In the genomic region with DNA sequence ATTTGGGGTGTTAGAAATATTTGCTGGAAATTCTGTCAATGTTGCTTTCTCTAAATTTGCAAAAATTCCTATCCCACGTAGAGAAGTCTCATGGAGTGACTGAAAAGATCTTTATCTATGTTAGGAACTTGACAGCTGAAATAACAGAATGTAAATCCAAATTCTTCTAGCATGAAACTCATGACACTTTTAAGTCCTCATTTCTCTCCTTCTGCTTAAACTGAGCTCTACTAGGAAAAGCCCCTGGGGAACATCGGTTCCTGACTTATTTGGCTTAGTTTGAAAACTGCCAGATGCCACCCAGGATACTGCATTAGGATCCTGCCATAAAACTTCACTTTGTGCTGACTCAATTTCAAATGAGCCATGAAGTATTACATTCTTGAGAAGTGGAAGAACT, we compare ENCODE assay signal across 17 cellular contexts.
DNase-seq lines count a peak whose midpoint lies in the region; ATAC-seq and TF ChIP-seq lines count a peak whose summit lies in the region.
"Had no signal": no experiment of that assay in that cellular context is flagged by ENCODE, and none has a peak within 500 bp of the region (broad histone marks: within the 10 kb centered on the region; RNA-seq: fewer than 3 reads in every experiment).

No MANE protein-coding gene starts in this region.

- H3K79me2 ChIP-seq in OCI-LY7 (ENCODE audit: insufficient read depth, low read depth, low read length) (no peaks in the 10 kb centered on the region), smooth muscle cell (ENCODE audit: low read depth) (no peaks in the 10 kb centered on the region)

- H3K4me2 ChIP-seq in OCI-LY7 (ENCODE audit: low read length): no peak overlapping the region
- peak overlapping the region; percentile 58 for H3K4me2 ChIP-seq in smooth muscle cell

- H3K9me3 ChIP-seq in OCI-LY7 (ENCODE audit: low read length) (peaks cover 14% of the 10 kb centered on the region; the same call in 1 of the 2 replicates), smooth muscle cell (replicated peaks; ENCODE audit: low read depth) (no peaks in the 10 kb centered on the region)
- H3K9me3 ChIP-seq: neutrophil, right lobe of liver, tibial artery had no signal

- CTCF ChIA-PET in OCI-LY7 (lab: Charles Lee; ENCODE audit: unreplicated experiment): no interaction called here
- CTCF ChIA-PET in Calu3 (lab: Charles Lee): no interaction called here

- H3K9ac ChIP-seq in smooth muscle cell (ENCODE audit: low read depth): no peak overlapping the region

- no peak for ATAC-seq in HG03280 (IDR thresholded peaks at IDR 0.05; ENCODE audit: unreplicated experiment)
- ATAC-seq: right lobe of liver had no signal

- no peaks in the 10 kb centered on the region for H3K4me1 ChIP-seq in OCI-LY7 (ENCODE audit: insufficient read depth, low read length, poor library complexity, severe bottlenecking)
- no peaks in the 10 kb centered on the region for H3K4me1 ChIP-seq in smooth muscle cell (ENCODE audit: low read depth)
- H3K4me1 ChIP-seq: right lobe of liver, tibial artery had no signal

- DNase-seq in EL: peak; percentile 42
- DNase-seq in OCI-LY7 (ENCODE audit: low spot score): no peak
- DNase-seq in islet precursor cell: peak; percentile 78
- no peak for DNase-seq in smooth muscle cell (lab: John Stamatoyannopoulos, UW; ENCODE audit: unreplicated experiment)
- no peak for DNase-seq in glutamatergic neuron
- DNase-seq in Calu3: no peak
- DNase-seq in GM10266 (ENCODE audit: extremely low spot score): no peak
- DNase-seq: amniotic stem cell; head of caudate nucleus; midbrain; NCI-H1105 treated with DMSO at 0.1 percent for 48 hours; NK-92 treated with Interleukin-12 subunit alpha and Interleukin-12 subunit beta, amount 100 ng/mL, for 24 hours; right lobe of liver; RPMI8226; tibial artery had no signal

- H3K36me3 Mint-ChIP-seq in glutamatergic neuron (ENCODE audit: unreplicated experiment): peaks cover 12% of the 10 kb centered on the region
- H3K36me3 Mint-ChIP-seq in Calu3 (ENCODE audit: insufficient read depth, unreplicated experiment): no peaks in the 10 kb centered on the region

- TF ChIP-seq CTCF in OCI-LY7 (conservative IDR thresholded peaks at IDR 0.05; ENCODE audit: low read length) (no peak), smooth muscle cell (IDR thresholded peaks at IDR 0.05; ENCODE audit: borderline replicate concordance, insufficient read depth, poor library complexity, severe bottlenecking) (no peak), glutamatergic neuron (IDR thresholded peaks at IDR 0.05; ENCODE audit: partially characterized antibody, unreplicated experiment) (no peak), Calu3 (IDR thresholded peaks at IDR 0.05; ENCODE audit: unreplicated experiment) (no peak), GM10266 (IDR thresholded peaks at IDR 0.05; ENCODE audit: control insufficient read depth, insufficient read depth, low read depth, missing control alignments) (no peak)

- H3K27ac ChIP-seq in OCI-LY7 (ENCODE audit: low read depth, low read length, poor library complexity, severe bottlenecking) (no peak overlapping the region), smooth muscle cell (ENCODE audit: low read depth) (peak overlapping the region; percentile 28)
- H3K27ac ChIP-seq: neutrophil, right lobe of liver, tibial artery had no signal

- no peaks in the 10 kb centered on the region for H3K27me3 ChIP-seq in smooth muscle cell (ENCODE audit: low read depth)
- H3K27me3 ChIP-seq: neutrophil, right lobe of liver, tibial artery had no signal

- intact Hi-C loops in OCI-LY7 (cut with micrococcal nuclease; ENCODE audit: unreplicated experiment): no loop called here
- intact Hi-C loops in Calu3 (cut with micrococcal nuclease; ENCODE audit: unreplicated experiment): no loop called here

- H3K4me3 ChIP-seq in OCI-LY7 (ENCODE audit: low read depth, low read length, poor library complexity, severe bottlenecking): no peak overlapping the region
- H3K4me3 ChIP-seq in smooth muscle cell: no peak overlapping the region
- H3K4me3 ChIP-seq: right lobe of liver, tibial artery had no signal

- H3K27me3 Mint-ChIP-seq in glutamatergic neuron (ENCODE audit: unreplicated experiment) (no peaks in the 10 kb centered on the region), Calu3 (ENCODE audit: unreplicated experiment) (no peaks in the 10 kb centered on the region)

- BruUV-seq in OCI-LY7 (replicated peaks; lab: Mats Ljungman, UMichigan) (no TSS peak), Calu3 (replicated peaks; lab: Mats Ljungman, UMichigan) (no TSS peak)

- H3K9me3 Mint-ChIP-seq in glutamatergic neuron (ENCODE audit: unreplicated experiment): peaks cover 2% of the 10 kb centered on the region
- H3K9me3 Mint-ChIP-seq in Calu3 (ENCODE audit: low read depth, unreplicated experiment): peaks cover 5% of the 10 kb centered on the region

- H2AFZ ChIP-seq in OCI-LY7 (ENCODE audit: low read length): peak overlapping the region; percentile 55; the same call in 1 of the 2 replicates
- no peak overlapping the region for H2AFZ ChIP-seq in smooth muscle cell (ENCODE audit: low read depth)

- no peaks in the 10 kb centered on the region for H3K9me2 ChIP-seq in OCI-LY7 (ENCODE audit: insufficient read depth, low read length)

- H3K4me3 Mint-ChIP-seq in glutamatergic neuron (ENCODE audit: unreplicated experiment) (no peak overlapping the region), Calu3 (ENCODE audit: low read depth, unreplicated experiment) (no peak overlapping the region)

- H3K4me1 Mint-ChIP-seq in glutamatergic neuron (ENCODE audit: low read depth, unreplicated experiment): peaks cover 13% of the 10 kb centered on the region
- no peaks in the 10 kb centered on the region for H3K4me1 Mint-ChIP-seq in Calu3 (ENCODE audit: low read depth, unreplicated experiment)

- WGBS in smooth muscle cell (ENCODE audit: low lambda C conversion rate): 0% methylated on average over 2 of the region's 2 CpGs

- H3K27ac Mint-ChIP-seq in glutamatergic neuron (ENCODE audit: unreplicated experiment) (no peak overlapping the region), Calu3 (ENCODE audit: unreplicated experiment) (no peak overlapping the region)

- no peaks in the 10 kb centered on the region for H3K36me3 ChIP-seq in OCI-LY7 (ENCODE audit: insufficient read depth, low read length)
- no peaks in the 10 kb centered on the region for H3K36me3 ChIP-seq in smooth muscle cell (ENCODE audit: low read depth)
- H3K36me3 ChIP-seq: neutrophil, right lobe of liver, tibial artery had no signal

- H4K20me1 ChIP-seq in OCI-LY7 (ENCODE audit: insufficient read depth, low read length) (no peaks in the 10 kb centered on the region), smooth muscle cell (ENCODE audit: low read depth) (no peaks in the 10 kb centered on the region)

- POLR2A ChIA-PET in OCI-LY7 (lab: Charles Lee): interaction anchor here (0.6 to 1.6 kb wide), 4 partner anchors 11 to 58 kb away, joined by 3 read pairs; no protein-coding TSS in a partner anchor

- no peaks in the 10 kb centered on the region for H3F3A ChIP-seq in smooth muscle cell (ENCODE audit: low read depth)

Comparison
In these comparisons a context has a peak if more than half of its experiments do, and no peak if none do; other contexts are left out.
1. DNase-seq: peak in EL (single experiment) and islet precursor cell (single experiment); none in OCI-LY7 (single experiment), smooth muscle cell (single experiment), glutamatergic neuron (single experiment), Calu3 (single experiment) and GM10266 (single experiment).